Comparison of ENCODE assay signal across 12 cellular contexts in genomic region chr3:79297242-79297641, GRCh38.
A peak's percentile ranks its signal among the peaks of the same experiment; 100 is the strongest.
DNase-seq lines count a peak whose midpoint lies in the region; FAIRE-seq and TF ChIP-seq lines count a peak whose summit lies in the region.
"Had no signal": no experiment of that assay in that cellular context is flagged by ENCODE, and none has a peak within 500 bp of the region (broad histone marks: within the 10 kb centered on the region; RNA-seq: fewer than 3 reads in every experiment).

No MANE protein-coding gene starts in this region.

- H2BK15ac ChIP-seq in H9 (ENCODE audit: low read depth, low read length), result no peak overlapping the region

- TF ChIP-seq CTCF in AG04449 (IDR thresholded peaks at IDR 0.05; ENCODE audit: insufficient read depth, low read length, missing control alignments), result no peak
- TF ChIP-seq CTCF in vagina (IDR thresholded peaks at IDR 0.05), result no peak
- no peak for TF ChIP-seq CTCF in H9 (conservative IDR thresholded peaks at IDR 0.05)
- TF ChIP-seq CTCF in lower leg skin (IDR thresholded peaks at IDR 0.05), result no peak

- no peak overlapping the region for H3K4me3 Mint-ChIP-seq in H9
- H3K4me3 Mint-ChIP-seq: activated CD8-positive, alpha-beta T cell treated with anti-CD3 and anti-CD28 coated beads, Interleukin-2, amount 10 ng/mL, durations not matched to agents 7 days and 5 days; CD4-positive, alpha-beta T cell had no signal

- H3K14ac ChIP-seq in H9 (ENCODE audit: insufficient read depth, low read length), result no peak overlapping the region

- no peak overlapping the region for H3K56ac ChIP-seq in H9 (ENCODE audit: insufficient read length, low read depth, low read length)

- peak; percentile 55 for DNase-seq in AG04449 (ENCODE audit: low read depth, low spot score)
- DNase-seq in HTR-8/SVneo (ENCODE audit: insufficient read length, low spot score), result peak; percentile 63
- DNase-seq in fibroblast of the conjunctiva (ENCODE audit: low read depth), result peak; percentile 84
- DNase-seq in vagina (ENCODE audit: extremely low spot score in 2 of 2), result no peak
- DNase-seq in nucleus accumbens (lab: John Stamatoyannopoulos, UW), result no peak
- DNase-seq in H9, result no peak
- DNase-seq in lower leg skin (ENCODE audit: low spot score in 2 of 2), result no peak
- DNase-seq: activated CD8-positive, alpha-beta T cell treated with anti-CD3 and anti-CD28 coated beads, Interleukin-2, amount 10 ng/mL, durations not matched to agents 7 days and 5 days; CD4-positive, alpha-beta T cell; gastrocnemius medialis; spleen had no signal

- H2BK5ac ChIP-seq in H9 (ENCODE audit: insufficient read length, low read length), result no peak overlapping the region

- no peak overlapping the region for H4K8ac ChIP-seq in H9 (replicated peaks; ENCODE audit: insufficient read length, low read depth, low read length)

- no peak for TF ChIP-seq POLR2A in vagina (IDR thresholded peaks at IDR 0.05)
- TF ChIP-seq POLR2A in lower leg skin (IDR thresholded peaks at IDR 0.05), result no peak

- H2BK12ac ChIP-seq in H9 (ENCODE audit: insufficient read length, low read depth, low read length), result no peak overlapping the region

- no peak overlapping the region for H3K9ac ChIP-seq in H9 (ENCODE audit: extremely low read depth, insufficient read length, low read length)

- POLR2A ChIA-PET in AG04449 (lab: Yijun Ruan, JAX), result no interaction called here

- H4K91ac ChIP-seq in H9 (ENCODE audit: insufficient read length, low read depth, low read length), result no peak overlapping the region

- H3K4me3 ChIP-seq in AG04449 (ENCODE audit: low read depth, low read length) (no peak overlapping the region), vagina (no peak overlapping the region), lower leg skin (ENCODE audit: low read depth, poor library complexity, severe bottlenecking) (no peak overlapping the region)
- H3K4me3 ChIP-seq: gastrocnemius medialis, spleen had no signal

- peak; percentile 33 for FAIRE-seq in HTR-8/SVneo (lab: Jason Lieb, UNC)

- no peaks in the 10 kb centered on the region for H3K27me3 ChIP-seq in vagina
- H3K27me3 ChIP-seq in H9 (ENCODE audit: insufficient read depth, low read length), result no peaks in the 10 kb centered on the region
- H3K27me3 ChIP-seq: gastrocnemius medialis, spleen had no signal

- H3K4me1 ChIP-seq in vagina (no peaks in the 10 kb centered on the region), H9 (ENCODE audit: insufficient read depth, low read length) (no peaks in the 10 kb centered on the region)
- H3K4me1 ChIP-seq: gastrocnemius medialis, spleen had no signal

- peak overlapping the region in 1 of 3 experiments; percentile 53; a peak in 3 of 7 replicates for H3K27ac Mint-ChIP-seq in H9
- H3K27ac Mint-ChIP-seq: activated CD8-positive, alpha-beta T cell treated with anti-CD3 and anti-CD28 coated beads, Interleukin-2, amount 10 ng/mL, durations not matched to agents 7 days and 5 days; CD4-positive, alpha-beta T cell had no signal

- H3K27ac ChIP-seq in vagina (no peak overlapping the region), H9 (ENCODE audit: insufficient read length, low read depth, low read length) (no peak overlapping the region)
- H3K27ac ChIP-seq: gastrocnemius medialis, spleen had no signal

- H3K9me3 Mint-ChIP-seq in H9, result peaks cover 11 to 15% of the 10 kb centered on the region in 2 experiments

- peaks cover 14 to 15% of the 10 kb centered on the region in 2 experiments for H3K4me1 Mint-ChIP-seq in H9

- intact Hi-C loops in vagina (cut with DNase I), result no loop called here
- intact Hi-C loops in lower leg skin (cut with DNase I; ENCODE audit: low total_unique reads), result no loop called here

- no peaks in the 10 kb centered on the region for H3K79me2 ChIP-seq in H9 (ENCODE audit: insufficient read depth, low read length)

- H3T11ph ChIP-seq in H9 (ENCODE audit: low read length), result no peak overlapping the region

- no peaks in the 10 kb centered on the region for H3K23me2 ChIP-seq in H9 (ENCODE audit: insufficient read length, low read depth, low read length, poor library complexity, severe bottlenecking)

- no peaks in the 10 kb centered on the region for H3K36me3 ChIP-seq in vagina
- H3K36me3 ChIP-seq: gastrocnemius medialis, spleen had no signal

- no peak overlapping the region for H2AFZ ChIP-seq in H9 (ENCODE audit: low read length)

- no peak overlapping the region for H3K23ac ChIP-seq in H9 (ENCODE audit: insufficient read length, low read depth, low read length)

- H3K79me1 ChIP-seq in H9 (ENCODE audit: insufficient read depth, low read depth, low read length, poor library complexity, severe bottlenecking), result no peaks in the 10 kb centered on the region

- H3K4ac ChIP-seq in H9 (ENCODE audit: low read depth, low read length), result no peak overlapping the region

- no peak overlapping the region for H2BK120ac ChIP-seq in H9 (ENCODE audit: low read depth, low read length, poor library complexity, severe bottlenecking)

- H2BK20ac ChIP-seq in H9 (ENCODE audit: low read depth, low read length, poor library complexity, severe bottlenecking), result no peak overlapping the region

- H2AK5ac ChIP-seq in H9 (ENCODE audit: insufficient read length, low read length), result no peak overlapping the region

- CTCF ChIA-PET in AG04449 (lab: Yijun Ruan, JAX), result no interaction called here

- H3K18ac ChIP-seq in H9 (ENCODE audit: insufficient read length, low read depth, low read length), result no peak overlapping the region

- no peaks in the 10 kb centered on the region for H4K20me1 ChIP-seq in H9 (ENCODE audit: control insufficient read depth, insufficient read depth, insufficient read length)

- H3K36me3 Mint-ChIP-seq in H9 (ENCODE audit: insufficient read depth in 1 of 3, low read depth in 3 of 3), result peaks cover 9 to 29% (median 13%) of the 10 kb centered on the region in 3 experiments

- no peak overlapping the region for H3K4me2 ChIP-seq in H9 (ENCODE audit: insufficient read depth, insufficient read length, low read length)

- no peaks in the 10 kb centered on the region for H3K27me3 Mint-ChIP-seq in H9 (ENCODE audit: low read depth)
- H3K27me3 Mint-ChIP-seq: CD4-positive, alpha-beta T cell had no signal

- no peak overlapping the region for H4K5ac ChIP-seq in H9 (ENCODE audit: insufficient read length, low read depth, low read length)

- H3K9me3 ChIP-seq in vagina, result no peaks in the 10 kb centered on the region
- H3K9me3 ChIP-seq in H9 (ENCODE audit: control insufficient read depth, low read depth, low read length), result no peaks in the 10 kb centered on the region
- H3K9me3 ChIP-seq: gastrocnemius medialis had no signal

TF ChIP-seq in PFSK-1, 5 proteins besides CTCF, POLR2A, EP300 and RAD21:
- TF ChIP-seq SIN3A (IDR thresholded peaks at IDR 0.05; ENCODE audit: borderline replicate concordance, insufficient read depth, low read length) (peak; percentile 24; the same call in 1 of the 2 replicates), FOXP2 (optimal IDR thresholded peaks at IDR 0.05; ENCODE audit: borderline replicate concordance, extremely low read depth, extremely low read length, insufficient read depth) (no peak), REST (IDR thresholded peaks at IDR 0.05; ENCODE audit: insufficient read depth in 1 of 2, low read depth in 2 of 2, low read length in 2 of 2) (no peak)

Comparison
In these comparisons a context has a peak if more than half of its experiments do, and no peak if none do; other contexts are left out.
1. DNase-seq: peak in AG04449 (single experiment), HTR-8/SVneo (single experiment) and fibroblast of the conjunctiva (single experiment); none in vagina (0 of 2), nucleus accumbens (0 of 56), H9 (single experiment) and lower leg skin (0 of 2).